In genomic region chr11:46309669-46310288, GRCh38 we compare ENCODE assay signal across 10 cellular contexts. TPM values are rescaled to one million over a fixed set of nuclear protein-coding genes. Genes with fewer than 3 reads are reported as not detected.
DNase-seq lines count a peak whose midpoint lies in the region; ATAC-seq, FAIRE-seq and TF ChIP-seq lines count a peak whose summit lies in the region.
"Had no signal": no experiment of that assay in that cellular context is flagged by ENCODE, and none has a peak within 500 bp of the region (broad histone marks: within the 10 kb centered on the region; RNA-seq: fewer than 3 reads in every experiment).

No MANE protein-coding gene starts in this region.

- no peaks in the 10 kb centered on the region for H3K36me3 ChIP-seq in GM12878 (ENCODE audit: control insufficient read depth in 2 of 2, insufficient read depth in 2 of 2, low read length in 1 of 2)

- SMC1A ChIA-PET in GM12878 (lab: Charles Lee; ENCODE audit: uncharacterized antibody, unreplicated experiment), result interaction anchor here (0.6 to 7.0 kb wide), 16 partner anchors 8 to 337 kb away, joined by 3 to 120 read pairs (median 4); partner anchors contain the start of gene CREB3L1

- no peak for TF ChIP-seq POLR2A in GM12878 (IDR thresholded peaks at IDR 0.05; ENCODE audit: low read depth, low read length)

- no peaks in the 10 kb centered on the region for H3K36me3 Mint-ChIP-seq in CD14-positive monocyte

- H3K27me3 ChIP-seq in GM12878 (replicated peaks in 1 of 2; ENCODE audit: control insufficient read depth in 2 of 2, insufficient read depth in 2 of 2, low read length in 1 of 2), result no peaks in the 10 kb centered on the region; a peak in 1 of 4 replicates

- TF ChIP-seq CTCF in CD14-positive monocyte (IDR thresholded peaks at IDR 0.05) (no peak), GM12878 (IDR thresholded peaks at IDR 0.05 in 2 of 3, conservative IDR thresholded peaks at IDR 0.05 in 1 of 3; ENCODE audit: control insufficient read depth in 2 of 3, extremely low read depth in 1 of 3, insufficient read depth in 1 of 3, low read depth in 3 of 3, low read length in 3 of 3) (no peak)

- DNase-seq in CD14-positive monocyte (ENCODE audit: low spot score), result peak; percentile 60
- DNase-seq in LoVo (ENCODE audit: low spot score), result peak; percentile 76
- DNase-seq in GM12878 (ENCODE audit: low read depth, low spot score), result no peak
- DNase-seq in NCI-H446 treated with DMSO at 0.1 percent for 48 hours (lab: John Stamatoyannopoulos, UW), result no peak
- no peak for DNase-seq in stimulated activated CD4-positive, alpha-beta T cell treated with anti-CD3 and anti-CD28 coated beads, Interleukin-4, amount 100 ng/mL, for 1 hour
- DNase-seq in DMS79 (lab: John Stamatoyannopoulos, UW), result no peak
- DNase-seq in NCI-H2029 (lab: John Stamatoyannopoulos, UW), result no peak
- DNase-seq: cerebellar nuclear complex had no signal

- peak overlapping the region; percentile 4; the same call in 1 of the 2 replicates for H2AFZ ChIP-seq in GM12878 (ENCODE audit: control insufficient read depth, low read depth, low read length)

- 9% methylated on average over 4 of the region's 4 CpGs for WGBS in GM12878 (ENCODE audit: insufficient coverage, insufficient replicate concordance, low lambda C conversion rate, missing lambda C conversion rate)

- ATAC-seq in GM21360 (IDR thresholded peaks at IDR 0.05; ENCODE audit: unreplicated experiment) (peak; percentile 69), GM12878 (peak; percentile 88)

- H3K4me1 ChIP-seq in GM12878 (ENCODE audit: control insufficient read depth, insufficient read depth, low read length), result peaks cover 7% of the 10 kb centered on the region

- H4K20me1 ChIP-seq in GM12878 (ENCODE audit: control insufficient read depth, insufficient read depth), result no peaks in the 10 kb centered on the region

- H3K4me1 Mint-ChIP-seq in CD14-positive monocyte, result peaks cover 26% of the 10 kb centered on the region

- CTCF ChIA-PET in GM12878 (lab: Yijun Ruan, JAX), result interaction anchor here (0.6 to 14.4 kb wide), 30 partner anchors 9 to 538 kb away, joined by 3 to 626 read pairs (median 5); partner anchors contain the start of genes CREB3L1 and DGKZ

- H3K4me3 ChIP-seq in GM12878, result no peak overlapping the region

- FAIRE-seq in GM12878 (lab: Jason Lieb, UNC), result peak; percentile 35

- H3K27ac ChIP-seq in GM12878 (ENCODE audit: control insufficient read depth, insufficient read depth), result peak overlapping the region; percentile 33; the same call in 1 of the 2 replicates

- no peaks in the 10 kb centered on the region for H3K9me3 Mint-ChIP-seq in CD14-positive monocyte
- H3K9me3 Mint-ChIP-seq: nephron had no signal

- no peak for TF ChIP-seq RAD21 in GM12878 (IDR thresholded peaks at IDR 0.05; ENCODE audit: insufficient read depth, low read depth, low read length)

- H3K4me2 ChIP-seq in GM12878 (ENCODE audit: control insufficient read depth, insufficient read depth), result no peak overlapping the region

- in situ Hi-C loops in GM12878 (cut with MboI), result loop anchor here (5.0 kb wide), 1 partner anchor 67 kb away; no protein-coding TSS in a partner anchor

- H3K79me2 ChIP-seq in GM12878 (ENCODE audit: control insufficient read depth, insufficient read depth, low read length), result no peaks in the 10 kb centered on the region

- intact Hi-C loops in CD14-positive monocyte (cut with micrococcal nuclease), result loop anchor here (2.0 to 10.0 kb wide), 4 partner anchors 72 to 345 kb away; partner anchors contain the start of gene PHF21A (in 1 of the 2)
- intact Hi-C loops in GM12878 (cut with micrococcal nuclease; ENCODE audit: unreplicated experiment), result loop anchor here (5.0 to 10.0 kb wide), 2 partner anchors 187 to 345 kb away; partner anchors contain the start of gene PHF21A

- no peak for TF ChIP-seq EP300 in GM12878 (IDR thresholded peaks at IDR 0.05; ENCODE audit: borderline replicate concordance in 1 of 2, control insufficient read depth in 1 of 2, low read depth in 2 of 2, low read length in 2 of 2)

- POLR2A ChIA-PET in GM12878 (lab: Charles Lee), result interaction anchor here (0.5 to 1.5 kb wide), 5 partner anchors 32 to 167 kb away, joined by 3 to 9 read pairs (median 3); partner anchors contain the start of gene CREB3L1

- H3K4me3 Mint-ChIP-seq in CD14-positive monocyte, result no peak overlapping the region
- H3K4me3 Mint-ChIP-seq: nephron had no signal

- no peak overlapping the region for H3K9ac ChIP-seq in GM12878 (ENCODE audit: control insufficient read depth, insufficient read depth, low read length)

- peaks cover 0 to 7% (median 6%) of the 10 kb centered on the region in 3 donors for H3K27me3 Mint-ChIP-seq in CD14-positive monocyte (ENCODE audit: low read depth in 3 of 3)

- H3K27ac Mint-ChIP-seq in CD14-positive monocyte, result peak overlapping the region in 4 of 7 donors; percentile 8 to 61 (median 40)
- H3K27ac Mint-ChIP-seq: nephron had no signal

- BruUV-seq in GM12878 (replicated peaks; lab: Mats Ljungman, UMichigan), result no TSS peak

- H3K9me3 ChIP-seq in GM12878 (replicated peaks; ENCODE audit: control insufficient read depth, insufficient read depth, low read length), result no peaks in the 10 kb centered on the region

- RAD21 ChIA-PET in GM12878 (lab: Charles Lee; ENCODE audit: unreplicated experiment), result interaction anchor here (0.7 to 14.8 kb wide), 14 partner anchors 9 to 94 kb away, joined by 3 to 316 read pairs (median 3); partner anchors contain the start of genes CREB3L1 and DGKZ

TF ChIP-seq in GM12878, 131 proteins besides CTCF, POLR2A, EP300 and RAD21 (continues in another document):
- 0 out of 4 replicates have a peak, but pooled peaks of 1 of the 2 experiments have one; percentile 15 for TF ChIP-seq IKZF2 (IDR thresholded peaks at IDR 0.05)
- TF ChIP-seq EED (IDR thresholded peaks at IDR 0.05; ENCODE audit: low read depth), result peak; percentile 56
- 0 out of 2 replicates have a peak, but pooled peaks have one; percentile 19 for TF ChIP-seq MTA2 (IDR thresholded peaks at IDR 0.05; ENCODE audit: low read depth)
- TF ChIP-seq, protein P1, sequence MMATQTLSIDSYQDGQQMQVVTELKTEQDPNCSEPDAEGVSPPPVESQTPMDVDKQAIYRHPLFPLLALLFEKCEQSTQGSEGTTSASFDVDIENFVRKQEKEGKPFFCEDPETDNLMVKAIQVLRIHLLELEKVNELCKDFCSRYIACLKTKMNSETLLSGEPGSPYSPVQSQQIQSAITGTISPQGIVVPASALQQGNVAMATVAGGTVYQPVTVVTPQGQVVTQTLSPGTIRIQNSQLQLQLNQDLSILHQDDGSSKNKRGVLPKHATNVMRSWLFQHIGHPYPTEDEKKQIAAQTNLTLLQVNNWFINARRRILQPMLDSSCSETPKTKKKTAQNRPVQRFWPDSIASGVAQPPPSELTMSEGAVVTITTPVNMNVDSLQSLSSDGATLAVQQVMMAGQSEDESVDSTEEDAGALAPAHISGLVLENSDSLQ (IDR thresholded peaks at IDR 0.05), result peak; percentile 35; the same call in 1 of the 2 replicates

RNA-seq across cellular contexts. Expression of gene CREB3L1, which starts 32.3 kb away (rescaled TPM):
- polyA plus RNA-seq in CD14-positive monocyte, result not detected
- 3.5 and 4.3 TPM in 2 replicates for total RNA-seq in GM12878 (2013; cell fraction: nucleolus; rRNA removed)
- total RNA-seq in GM12878 (2014; rRNA removed), result 0.11 and 1.2 TPM in 2 replicates
- total RNA-seq in GM12878 (2014; rRNA removed; fragmentation: Illumina TruSeq; extraction: Trizol), result 0.04 TPM in 1 of 2 replicates, not detected in the other
- 1.0 and 1.4 TPM in 2 replicates for total RNA-seq in GM12878 (2021)
- 0.91 TPM for polyA plus RNA-seq in GM12878 (2011; ENCODE audit: low read depth)
- polyA plus RNA-seq in GM12878 (2011; rRNA removed), result 0.18 and 0.26 TPM in 2 replicates
- polyA plus RNA-seq in GM12878 (2011; cell fraction: cytosol; rRNA removed), result 0.20 and 0.30 TPM in 2 replicates
- 0.37 and 0.75 TPM in 2 replicates for polyA plus RNA-seq in GM12878 (2011; cell fraction: nucleus; rRNA removed)
- polyA plus RNA-seq in GM12878 (2012), result 2.7 and 3.3 TPM in 2 replicates
- polyA plus RNA-seq in GM12878 (2014; fragmentation: Illumina TruSeq; extraction: Trizol), result 0.25 and 0.28 TPM in 2 replicates
- polyA plus RNA-seq in GM12878 (2014; fragmentation: Nextera tagmentation; extraction: Ambion mirVana), result under 1 TPM; 0.03 to 0.13 TPM
- 0.20 and 0.28 TPM in 2 replicates for polyA plus RNA-seq in GM12878 (2014; rRNA removed)
- polyA plus RNA-seq in GM12878 (2016; fragmentation: Nextera tagmentation; extraction: Ambion mirVana), result under 1 TPM; 0.24 to 0.27 TPM
- 0.31 and 0.37 TPM in 2 replicates for polyA minus RNA-seq in GM12878 (2011; rRNA and poly(A)+ RNA removed)
- 0.94 and 2.4 TPM in 2 replicates for polyA minus RNA-seq in GM12878 (2011; cell fraction: cytosol; rRNA and poly(A)+ RNA removed)
- polyA minus RNA-seq in GM12878 (2011; cell fraction: nucleus; rRNA and poly(A)+ RNA removed), result 0.36 and 0.67 TPM in 2 replicates

RNA-seq across cellular contexts. Expression of gene DGKZ, which starts 37.5 kb away (rescaled TPM):
- 10 to 100 TPM; 30.4 to 33.4 TPM for polyA plus RNA-seq in CD14-positive monocyte
- total RNA-seq in GM12878 (2013; cell fraction: nucleolus; rRNA removed), result 125 and 130 TPM in 2 replicates
- total RNA-seq in GM12878 (2014; rRNA removed), result 59.0 and 67.4 TPM in 2 replicates
- 17.5 and 22.3 TPM in 2 replicates for total RNA-seq in GM12878 (2014; rRNA removed; fragmentation: Illumina TruSeq; extraction: Trizol)
- total RNA-seq in GM12878 (2021), result 69.3 and 78.4 TPM in 2 replicates
- 16.5 TPM for polyA plus RNA-seq in GM12878 (2011; ENCODE audit: low read depth)
- 16.5 and 35.2 TPM in 2 replicates for polyA plus RNA-seq in GM12878 (2011; rRNA removed)
- 68.4 and 86.8 TPM in 2 replicates for polyA plus RNA-seq in GM12878 (2011; cell fraction: cytosol; rRNA removed)
- polyA plus RNA-seq in GM12878 (2011; cell fraction: nucleus; rRNA removed), result 403 and 444 TPM in 2 replicates
- polyA plus RNA-seq in GM12878 (2012), result 43.3 and 52.1 TPM in 2 replicates
- polyA plus RNA-seq in GM12878 (2014; fragmentation: Illumina TruSeq; extraction: Trizol), result 8.3 and 29.0 TPM in 2 replicates
- 1 to 10 TPM in 1 of 2 experiments, under 1 TPM in 1; 0.50 to 1.6 TPM for polyA plus RNA-seq in GM12878 (2014; fragmentation: Nextera tagmentation; extraction: Ambion mirVana)
- polyA plus RNA-seq in GM12878 (2014; rRNA removed), result 68.4 and 78.5 TPM in 2 replicates
- 10 to 100 TPM; 43.7 to 44.6 TPM for polyA plus RNA-seq in GM12878 (2016; fragmentation: Nextera tagmentation; extraction: Ambion mirVana)
- 36.9 and 81.4 TPM in 2 replicates for polyA minus RNA-seq in GM12878 (2011; rRNA and poly(A)+ RNA removed)
- 26.5 and 41.5 TPM in 2 replicates for polyA minus RNA-seq in GM12878 (2011; cell fraction: cytosol; rRNA and poly(A)+ RNA removed)
- polyA minus RNA-seq in GM12878 (2011; cell fraction: nucleus; rRNA and poly(A)+ RNA removed), result 67.3 and 115 TPM in 2 replicates

Comparison
In these comparisons a context has a peak if more than half of its experiments do, and no peak if none do; other contexts are left out.
1. DNase-seq: peak in CD14-positive monocyte (single experiment) and LoVo (single experiment); none in GM12878 (single experiment), NCI-H446 treated with DMSO at 0.1 percent for 48 hours (single experiment), stimulated activated CD4-positive, alpha-beta T cell treated with anti-CD3 and anti-CD28 coated beads, Interleukin-4, amount 100 ng/mL, for 1 hour (single experiment), DMS79 (single experiment) and NCI-H2029 (single experiment).